In the genomic region with DNA sequence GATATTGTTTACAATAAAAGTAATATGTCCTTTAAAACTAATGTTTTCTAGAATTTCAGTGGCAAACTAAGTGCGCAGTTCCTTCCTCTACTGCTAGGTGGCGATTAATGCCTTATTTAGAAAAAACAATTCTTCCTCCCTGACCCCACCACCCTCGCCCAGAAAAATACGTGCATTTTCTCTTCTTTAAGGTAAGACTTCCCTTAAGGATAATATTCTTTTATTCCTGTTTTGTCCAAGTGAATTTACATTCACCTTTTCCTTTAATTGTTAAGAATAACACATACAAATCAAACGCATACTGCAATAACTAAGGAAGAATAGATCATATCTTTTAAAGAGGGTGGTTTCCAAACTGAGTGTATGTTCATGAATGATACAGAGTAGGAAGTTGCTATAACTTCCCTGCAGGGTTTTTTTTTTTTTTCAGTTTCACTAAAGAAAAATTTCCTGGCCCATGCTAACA, we compare ENCODE assay signal across 1 cellular context.
TF ChIP-seq lines count a peak whose summit lies in the region.

No MANE protein-coding gene starts in this region.

TF ChIP-seq in endothelial cell of umbilical vein, 7 proteins besides CTCF, POLR2A, EP300 and RAD21 (continued from another document):
- no peak for TF ChIP-seq GATA2 (IDR thresholded peaks at IDR 0.05; ENCODE audit: insufficient read depth, insufficient read length, low read depth, low read length)
- TF ChIP-seq, protein P1, sequence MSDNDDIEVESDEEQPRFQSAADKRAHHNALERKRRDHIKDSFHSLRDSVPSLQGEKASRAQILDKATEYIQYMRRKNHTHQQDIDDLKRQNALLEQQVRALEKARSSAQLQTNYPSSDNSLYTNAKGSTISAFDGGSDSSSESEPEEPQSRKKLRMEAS (IDR thresholded peaks at IDR 0.05; ENCODE audit: insufficient read depth, insufficient read length), result no peak
